In genomic region chrX:68894513-68895338, GRCh38 we compare ENCODE assay signal across 8 cellular contexts.
DNase-seq lines count a peak whose midpoint lies in the region; ATAC-seq and TF ChIP-seq lines count a peak whose summit lies in the region.

No MANE protein-coding gene starts in this region.

- 1 to 44% methylated on average over 19 to 49 of the region's 49 CpGs for WGBS in lower leg skin, 2 donors

- H3K4me1 Mint-ChIP-seq in stimulated activated naive CD8-positive, alpha-beta T cell treated with anti-CD3 and anti-CD28 coated beads, Interleukin-15, amount 100 ng/mL, for 72 hours = peaks cover 10% of the 10 kb centered on the region

- intact Hi-C loops in lower leg skin (cut with DNase I; ENCODE audit: low total_unique reads) = no loop called here

- no peak for TF ChIP-seq POLR2A in lower leg skin (IDR thresholded peaks at IDR 0.05)

- H3K4me3 Mint-ChIP-seq in stimulated activated naive CD8-positive, alpha-beta T cell treated with anti-CD3 and anti-CD28 coated beads, Interleukin-15, amount 100 ng/mL, for 72 hours = peak overlapping the region; percentile 60 to 71

- H3K9me3 Mint-ChIP-seq in stimulated activated naive CD8-positive, alpha-beta T cell treated with anti-CD3 and anti-CD28 coated beads, Interleukin-15, amount 100 ng/mL, for 72 hours = no peaks in the 10 kb centered on the region

- H3K4me3 ChIP-seq in lower leg skin (ENCODE audit: low read depth, poor library complexity, severe bottlenecking) = no peak overlapping the region

- TF ChIP-seq CTCF in lower leg skin (IDR thresholded peaks at IDR 0.05) = no peak

- no peaks in the 10 kb centered on the region for H3K27me3 Mint-ChIP-seq in stimulated activated naive CD8-positive, alpha-beta T cell treated with anti-CD3 and anti-CD28 coated beads, Interleukin-15, amount 100 ng/mL, for 72 hours

- ATAC-seq in SK-N-SH treated with all-trans-retinoic acid at 6 μM for 48 hours (peak; percentile 80), HG02571 (IDR thresholded peaks at IDR 0.05; ENCODE audit: unreplicated experiment) (no peak)
- ATAC-seq in stimulated activated naive CD8-positive, alpha-beta T cell treated with anti-CD3 and anti-CD28 coated beads, Interleukin-15, amount 100 ng/mL, for 72 hours = peak; percentile 70

- DNase-seq in activated CD8-positive, alpha-beta memory T cell treated with anti-CD3 and anti-CD28 coated beads for 24 hours = peak; percentile 58
- DNase-seq in activated CD8-positive, alpha-beta memory T cell treated with anti-CD3 and anti-CD28 coated beads, Interleukin-2, amount 50 U/mL, for 4 hours = no peak
- DNase-seq in dermis microvascular lymphatic vessel endothelial cell (ENCODE audit: low read depth in 2 of 2) (peak; percentile 37 to 89), lower leg skin (ENCODE audit: low spot score in 2 of 2) (peak; percentile 38 to 89), GM19240 (ENCODE audit: insufficient read length, low spot score) (no peak)
- DNase-seq in stimulated activated naive CD8-positive, alpha-beta T cell treated with anti-CD3 and anti-CD28 coated beads, Interleukin-15, amount 100 ng/mL, for 72 hours = peak in 1 of 2 donors; percentile 3

- H3K27ac Mint-ChIP-seq in stimulated activated naive CD8-positive, alpha-beta T cell treated with anti-CD3 and anti-CD28 coated beads, Interleukin-15, amount 100 ng/mL, for 72 hours = peak overlapping the region; percentile 19 to 42

TF ChIP-seq in SK-N-SH treated with all-trans-retinoic acid at 6 μM for 48 hours, 23 proteins besides CTCF, POLR2A, EP300 and RAD21:
- no peak for TF ChIP-seq PPARA (CRISPR knock-in tag; IDR thresholded peaks at IDR 0.05; ENCODE audit: borderline replicate concordance)
- no peak for TF ChIP-seq ZFP30 (CRISPR knock-in tag; IDR thresholded peaks at IDR 0.05)
- no peak for TF ChIP-seq ZC3H10 (CRISPR knock-in tag; IDR thresholded peaks at IDR 0.05)
- TF ChIP-seq ZNF8 (CRISPR knock-in tag; IDR thresholded peaks at IDR 0.05) = no peak
- TF ChIP-seq ZNF70 (CRISPR knock-in tag; IDR thresholded peaks at IDR 0.05) = no peak
- no peak for TF ChIP-seq TOX (CRISPR knock-in tag; IDR thresholded peaks at IDR 0.05; ENCODE audit: borderline replicate concordance)
- TF ChIP-seq CREB5 (CRISPR knock-in tag; IDR thresholded peaks at IDR 0.05; ENCODE audit: low read depth) = no peak
- no peak for TF ChIP-seq ZNF565 (CRISPR knock-in tag; conservative IDR thresholded peaks at IDR 0.05; ENCODE audit: low read depth)
- TF ChIP-seq BACH2 (CRISPR knock-in tag; IDR thresholded peaks at IDR 0.05; ENCODE audit: borderline replicate concordance) = no peak
- no peak for TF ChIP-seq ISL1 (CRISPR knock-in tag; IDR thresholded peaks at IDR 0.05)
- TF ChIP-seq ESRRG (CRISPR knock-in tag; IDR thresholded peaks at IDR 0.05) = no peak
- TF ChIP-seq CSRNP3 (CRISPR knock-in tag; IDR thresholded peaks at IDR 0.05) = no peak
- TF ChIP-seq ZFP3 (CRISPR knock-in tag; IDR thresholded peaks at IDR 0.05) = no peak
- TF ChIP-seq PATZ1 (CRISPR knock-in tag; IDR thresholded peaks at IDR 0.05; ENCODE audit: borderline replicate concordance) = no peak
TF ChIP-seq in SK-N-SH treated with all-trans-retinoic acid at 6 μM for 48 hours: peak in this region for 0.

Comparison
In these comparisons a context has a peak if more than half of its experiments do, and no peak if none do; other contexts are left out.
1. DNase-seq: peak in activated CD8-positive, alpha-beta memory T cell treated with anti-CD3 and anti-CD28 coated beads for 24 hours (single experiment), dermis microvascular lymphatic vessel endothelial cell (2 of 2) and lower leg skin (2 of 2); none in activated CD8-positive, alpha-beta memory T cell treated with anti-CD3 and anti-CD28 coated beads, Interleukin-2, amount 50 U/mL, for 4 hours (single experiment) and GM19240 (single experiment).